ENCODE assay signal across 8 cellular contexts in genomic region chr16:4612977-4613635, GRCh38. TPM values are rescaled to one million over a fixed set of nuclear protein-coding genes. Genes with fewer than 3 reads are reported as not detected.
DNase-seq lines count a peak whose midpoint lies in the region; TF ChIP-seq lines count a peak whose summit lies in the region.

No MANE protein-coding gene starts in this region.

- TF ChIP-seq CTCF in Caco-2 (IDR thresholded peaks at IDR 0.05; ENCODE audit: insufficient read depth in 1 of 2, low read depth in 1 of 2, low read length in 1 of 2, severe bottlenecking in 1 of 2, unreplicated experiment in 1 of 2) (no peak), epithelial cell of esophagus (IDR thresholded peaks at IDR 0.05; ENCODE audit: insufficient read depth, low read depth, low read length, missing control alignments) (no peak), osteocyte (IDR thresholded peaks at IDR 0.05) (no peak)

- H3K27me3 Mint-ChIP-seq in Caco-2 (ENCODE audit: insufficient read depth, unreplicated experiment) (no peaks in the 10 kb centered on the region), osteocyte (ENCODE audit: unreplicated experiment) (no peaks in the 10 kb centered on the region)

- H3K27me3 ChIP-seq in Caco-2 (replicated peaks; ENCODE audit: control insufficient read depth, insufficient read depth, low read length) (no peaks in the 10 kb centered on the region), NT2/D1 (ENCODE audit: insufficient read depth, insufficient read length) (no peaks in the 10 kb centered on the region)

- H3K4me1 Mint-ChIP-seq in Caco-2 (ENCODE audit: low read depth, unreplicated experiment), result peaks cover 7% of the 10 kb centered on the region
- peaks cover 39% of the 10 kb centered on the region for H3K4me1 Mint-ChIP-seq in osteocyte (ENCODE audit: unreplicated experiment)

- H3K4me3 Mint-ChIP-seq in Caco-2 (ENCODE audit: unreplicated experiment) (peak overlapping the region; percentile 71), osteocyte (ENCODE audit: unreplicated experiment) (peak overlapping the region; percentile 73)

- H3K4me1 ChIP-seq in Caco-2 (peaks cover 35% of the 10 kb centered on the region), NT2/D1 (ENCODE audit: insufficient read depth, insufficient read length) (peaks cover 40% of the 10 kb centered on the region)

- H3K9me3 ChIP-seq in Caco-2, result no peaks in the 10 kb centered on the region
- H3K9me3 ChIP-seq in NT2/D1 (ENCODE audit: insufficient read depth, low read length), result no peaks in the 10 kb centered on the region

- H3K36me3 Mint-ChIP-seq in Caco-2 (ENCODE audit: insufficient read depth, unreplicated experiment) (peaks cover 24% of the 10 kb centered on the region), osteocyte (ENCODE audit: unreplicated experiment) (no peaks in the 10 kb centered on the region)

- H3K9me3 Mint-ChIP-seq in Caco-2 (ENCODE audit: unreplicated experiment) (no peaks in the 10 kb centered on the region), osteocyte (ENCODE audit: unreplicated experiment) (no peaks in the 10 kb centered on the region)

- peak; percentile 65 to 67 for DNase-seq in Caco-2
- DNase-seq in NT2/D1 (ENCODE audit: low read depth, low spot score), result no peak
- DNase-seq in epithelial cell of esophagus (ENCODE audit: low read depth), result peak; percentile 82
- no peak for DNase-seq in osteocyte (ENCODE audit: extremely low spot score, unreplicated experiment)
- no peak for DNase-seq in nucleus accumbens (lab: John Stamatoyannopoulos, UW)
- DNase-seq in epidermal melanocyte (ENCODE audit: insufficient read length, low spot score), result no peak
- no peak for DNase-seq in medulla oblongata (ENCODE audit: extremely low spot score)
- DNase-seq in stimulated activated CD4-positive, alpha-beta T cell treated with anti-CD3 and anti-CD28 coated beads, Interleukin-4, amount 100 ng/mL, for 1 hour, result no peak

- peak overlapping the region; percentile 96 for H3K9ac ChIP-seq in NT2/D1 (ENCODE audit: insufficient read length, low read depth)

- POLR2A ChIA-PET in Caco-2 (lab: Charles Lee), result interaction anchor here (0.9 kb wide), 1 partner anchor 11 kb away, joined by 3 read pairs; the partner anchor contains the start of gene MGRN1

- H3K27ac Mint-ChIP-seq in Caco-2 (ENCODE audit: unreplicated experiment) (peak overlapping the region; percentile 86), osteocyte (ENCODE audit: unreplicated experiment) (peak overlapping the region; percentile 23)

- H3K4me3 ChIP-seq in Caco-2 (ENCODE audit: low read depth, low read length) (peak overlapping the region; percentile 95), NT2/D1 (ENCODE audit: insufficient read length, low read depth) (peak overlapping the region; percentile 97), epithelial cell of esophagus (ENCODE audit: low read length) (peak overlapping the region; percentile 76)

- intact Hi-C loops in Caco-2 (cut with micrococcal nuclease; ENCODE audit: unreplicated experiment), result loop anchor here (5.0 kb wide), 1 partner anchor 186 kb away; the partner anchor contains the start of gene DNAJA3

- CTCF ChIA-PET in Caco-2 (lab: Charles Lee), result interaction anchor here (0.8 kb wide), 1 partner anchor 11 kb away, joined by 3 read pairs; the partner anchor contains the start of gene MGRN1

- H3K36me3 ChIP-seq in Caco-2 (ENCODE audit: control insufficient read depth, insufficient read depth, low read length) (no peaks in the 10 kb centered on the region; the same call in 1 of the 2 replicates), NT2/D1 (ENCODE audit: insufficient read depth, insufficient read length, low read length) (peaks cover 31% of the 10 kb centered on the region)

- TSS peak; percentile 20 for BruUV-seq in Caco-2 (replicated peaks; lab: Mats Ljungman, UMichigan)

RNA-seq across cellular contexts. Expression of gene UBALD1, which starts 1.6 kb away (rescaled TPM):
- total RNA-seq in Caco-2 (2022) (32.4 and 36.2 TPM in 2 replicates), osteocyte (33.6 and 38.4 TPM in 2 replicates)

RNA-seq across cellular contexts. Expression of gene MGRN1, which starts 11.5 kb away (rescaled TPM):
- total RNA-seq in Caco-2 (2022), result 67.1 and 72.3 TPM in 2 replicates
- total RNA-seq in osteocyte, result 88.0 and 94.6 TPM in 2 replicates

RNA-seq across cellular contexts. Expression of gene C16orf96, which starts 57.0 kb away (rescaled TPM):
- total RNA-seq in Caco-2 (2022) (0.11 and 0.19 TPM in 2 replicates), osteocyte (0.08 and 0.26 TPM in 2 replicates)

Comparison
In these comparisons a context has a peak if more than half of its experiments do, and no peak if none do; other contexts are left out.
1. DNase-seq: peak in Caco-2 (2 of 2) and epithelial cell of esophagus (single experiment); none in NT2/D1 (single experiment), osteocyte (single experiment), nucleus accumbens (0 of 56), epidermal melanocyte (single experiment), medulla oblongata (single experiment) and stimulated activated CD4-positive, alpha-beta T cell treated with anti-CD3 and anti-CD28 coated beads, Interleukin-4, amount 100 ng/mL, for 1 hour (single experiment).
2. Peak in every context shown above with its lines, with median percentiles within 50 percentile points of each other: H3K4me3 ChIP-seq.